In the genomic region with DNA sequence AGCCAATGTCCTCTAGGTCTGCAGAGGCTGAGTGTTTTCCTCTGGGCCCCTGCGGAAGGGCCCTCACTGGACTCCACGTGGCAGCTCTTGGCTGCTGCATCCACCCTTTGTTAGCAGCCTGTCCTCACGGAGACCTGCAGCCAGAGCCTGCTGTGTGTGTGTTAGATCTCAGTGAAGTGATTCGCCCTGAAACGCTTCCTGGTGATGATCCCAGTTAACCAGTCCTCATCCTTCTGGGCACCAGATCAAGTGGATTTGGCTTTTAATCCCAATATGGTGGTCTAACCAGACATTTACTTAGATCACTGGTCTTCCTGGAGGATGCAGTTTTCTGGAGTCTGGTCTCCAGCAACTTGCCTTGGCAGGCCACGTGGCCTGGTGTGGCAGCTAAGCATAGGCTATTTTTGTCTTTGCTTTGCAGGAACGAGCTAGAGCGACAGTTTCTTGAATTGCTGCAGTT, we compare ENCODE assay signal across 19 cellular contexts. TPM values are rescaled to one million over a fixed set of nuclear protein-coding genes. Genes with fewer than 3 reads are reported as not detected.
DNase-seq lines count a peak whose midpoint lies in the region; ATAC-seq and TF ChIP-seq lines count a peak whose summit lies in the region.
"Had no signal": no experiment of that assay in that cellular context is flagged by ENCODE, and none has a peak within 500 bp of the region (broad histone marks: within the 10 kb centered on the region; RNA-seq: fewer than 3 reads in every experiment).

No MANE protein-coding gene starts in this region.

- peak in 1 of 4 experiments; percentile 12 for TF ChIP-seq CTCF in gastroesophageal sphincter (IDR thresholded peaks at IDR 0.05)

- H3K9me3 ChIP-seq in gastroesophageal sphincter, result no peaks in the 10 kb centered on the region
- no peaks in the 10 kb centered on the region for H3K9me3 ChIP-seq in SJCRH30 (replicated peaks)
- H3K9me3 ChIP-seq: colonic mucosa, mucosa of descending colon had no signal

- peak; percentile 75 for DNase-seq in G401 (ENCODE audit: low spot score)
- DNase-seq in occipital lobe (lab: John Stamatoyannopoulos, UW), result peak; percentile 63
- DNase-seq in NCI-H1048 (lab: John Stamatoyannopoulos, UW), result no peak
- DNase-seq in GOT3 (lab: John Stamatoyannopoulos, UW), result no peak
- DNase-seq in NCI-H1436 (lab: John Stamatoyannopoulos, UW), result no peak
- DNase-seq in SJCRH30, result no peak
- DNase-seq: activated gamma-delta T cell treated with Interleukin-2 at 50 U/mL for 16 hours; colonic mucosa; KG1; mucosa of descending colon; NCI-H146; stimulated activated CD4-positive, alpha-beta T cell treated with anti-CD3 and anti-CD28 coated beads, Interleukin-4, amount 100 ng/mL, for 4 hours; stimulated activated naive CD8-positive, alpha-beta T cell treated with anti-CD3 and anti-CD28 coated beads, Interleukin-15, Interleukin-2, amounts not matched to agents 100 U/mL and 50 U/mL, for 24 hours; T-helper 9 cell had no signal

- H3K27ac ChIP-seq in angular gyrus (ENCODE audit: low read depth, low read length), result peak overlapping the region; percentile 14
- H3K27ac ChIP-seq in gastroesophageal sphincter, result peak overlapping the region in 3 of 4 donors; percentile 39 to 63 (median 55)
- no peak overlapping the region for H3K27ac ChIP-seq in SJCRH30
- H3K27ac ChIP-seq: colonic mucosa, RWPE1 had no signal

- TF ChIP-seq POLR2A in gastroesophageal sphincter (IDR thresholded peaks at IDR 0.05), result no peak

- H3K36me3 ChIP-seq in gastroesophageal sphincter (peaks cover 0 to 52% of the 10 kb centered on the region in 2 donors), SJCRH30 (peaks cover 11% of the 10 kb centered on the region; the same call in 1 of the 2 replicates)

- peaks cover 0 to 37% (median 20%) of the 10 kb centered on the region in 3 donors for H3K4me1 ChIP-seq in gastroesophageal sphincter
- no peaks in the 10 kb centered on the region for H3K4me1 ChIP-seq in SJCRH30
- H3K4me1 ChIP-seq: colonic mucosa had no signal

- peak; percentile 32 for ATAC-seq in gastroesophageal sphincter
- ATAC-seq: mucosa of descending colon; stimulated activated naive CD8-positive, alpha-beta T cell treated with anti-CD3 and anti-CD28 coated beads, Interleukin-15, Interleukin-2, amounts not matched to agents 100 U/mL and 50 U/mL, for 24 hours had no signal

- H3K4me3 ChIP-seq in gastroesophageal sphincter (no peak overlapping the region), SJCRH30 (no peak overlapping the region)
- H3K4me3 ChIP-seq: colonic mucosa, mucosa of descending colon had no signal

- H3K27me3 ChIP-seq in gastroesophageal sphincter, result no peaks in the 10 kb centered on the region
- H3K27me3 ChIP-seq in SJCRH30, result no peaks in the 10 kb centered on the region
- H3K27me3 ChIP-seq: colonic mucosa had no signal

- TF ChIP-seq EP300 in gastroesophageal sphincter (IDR thresholded peaks at IDR 0.05), result no peak

- WGBS in gastroesophageal sphincter (ENCODE audit: low coverage in 1 of 2), 2 donors, result 25 to 27% methylated on average over 6 to 7 of the region's 8 CpGs

- in situ Hi-C loops in G401 (cut with HindIII; ENCODE audit: low sequenced_read_pairs), result no loop called here

RNA-seq across cellular contexts. Expression of a gene that starts 39.5 kb away (rescaled TPM):
- total RNA-seq in G401 (2014; rRNA removed; shearing (Covaris generic)), result not detected in 2 replicates
- total RNA-seq in gastroesophageal sphincter (not detected), occipital lobe (not detected)
- 1.2 and 1.9 TPM in 2 replicates for total RNA-seq in SJCRH30 (2014; rRNA removed; shearing (Covaris generic))
- total RNA-seq: activated CD8-positive, alpha-beta memory T cell treated with anti-CD3 and anti-CD28 coated beads for 36 hours; colonic mucosa; mucosa of descending colon; pulmonary artery endothelial cell had no signal

Comparison
In these comparisons a context has a peak if more than half of its experiments do, and no peak if none do; other contexts are left out.
1. DNase-seq: peak in G401 (single experiment) and occipital lobe (single experiment); none in NCI-H1048 (single experiment), GOT3 (single experiment), NCI-H1436 (single experiment) and SJCRH30 (0 of 2).